In genomic region chr12:79691299-79692248, GRCh38 we compare ENCODE assay signal across 1 cellular context.
A peak's percentile ranks its signal among the peaks of the same experiment; 100 is the strongest.
TF ChIP-seq lines count a peak whose summit lies in the region.

No MANE protein-coding gene starts in this region.

TF ChIP-seq in HEK293, 187 proteins besides CTCF, POLR2A, EP300 and RAD21 (continued from another document and continues in another):
- TF ChIP-seq ZBTB6 (tag by site-specific recombination; IDR thresholded peaks at IDR 0.05) (no peak), ZNF354C (tag by site-specific recombination; IDR thresholded peaks at IDR 0.05; ENCODE audit: borderline replicate concordance, low read depth) (no peak), ZNF366 (tag by site-specific recombination; conservative IDR thresholded peaks at IDR 0.05) (no peak; the same call in none of the 2 replicates), ZFP69B (tag by site-specific recombination; IDR thresholded peaks at IDR 0.05) (no peak), ZNF473 (tag by site-specific recombination; IDR thresholded peaks at IDR 0.05) (no peak), ZNF146 (tag by site-specific recombination; IDR thresholded peaks at IDR 0.05) (no peak), ZNF10 (tag by site-specific recombination; IDR thresholded peaks at IDR 0.05) (no peak), REPIN1 (tag by site-specific recombination; IDR thresholded peaks at IDR 0.05; ENCODE audit: low read depth) (no peak), ZNF18 (tag by site-specific recombination; IDR thresholded peaks at IDR 0.05) (no peak), ZNF362 (tag by site-specific recombination; IDR thresholded peaks at IDR 0.05) (no peak), ZNF133 (tag by site-specific recombination; IDR thresholded peaks at IDR 0.05) (no peak), ZNF138 (tag by site-specific recombination; IDR thresholded peaks at IDR 0.05; ENCODE audit: borderline replicate concordance) (no peak), PRDM4 (tag by site-specific recombination; IDR thresholded peaks at IDR 0.05) (no peak), ZNF48 (tag by site-specific recombination; IDR thresholded peaks at IDR 0.05) (no peak), FEZF1 (tag by site-specific recombination; IDR thresholded peaks at IDR 0.05) (no peak), AEBP2 (tag by site-specific recombination; IDR thresholded peaks at IDR 0.05; ENCODE audit: borderline replicate concordance) (no peak), MEIS1 (CRISPR knock-in tag; IDR thresholded peaks at IDR 0.05; ENCODE audit: borderline replicate concordance) (no peak), ZNF596 (tag by site-specific recombination; IDR thresholded peaks at IDR 0.05) (no peak), ZNF394 (tag by site-specific recombination; IDR thresholded peaks at IDR 0.05; ENCODE audit: borderline replicate concordance) (peak; percentile 49; the same call in 1 of the 2 replicates), ZNF664 (tag by site-specific recombination; IDR thresholded peaks at IDR 0.05) (no peak), ZNF76 (tag by site-specific recombination; IDR thresholded peaks at IDR 0.05; ENCODE audit: borderline replicate concordance, low read depth) (no peak), ZBTB49 (tag by site-specific recombination; IDR thresholded peaks at IDR 0.05; ENCODE audit: low read depth) (no peak), ZNF837 (tag by site-specific recombination; IDR thresholded peaks at IDR 0.05) (no peak), GFI1B (tag by site-specific recombination; IDR thresholded peaks at IDR 0.05) (no peak), ZNF639 (tag by site-specific recombination; IDR thresholded peaks at IDR 0.05) (0 out of 2 replicates have a peak, but pooled peaks have one; percentile 19), ZNF571 (tag by site-specific recombination; IDR thresholded peaks at IDR 0.05) (no peak), SALL2 (tag by site-specific recombination; IDR thresholded peaks at IDR 0.05; ENCODE audit: borderline replicate concordance) (no peak), ZBTB17 (tag by site-specific recombination; IDR thresholded peaks at IDR 0.05) (no peak), ZIC2 (tag by site-specific recombination; IDR thresholded peaks at IDR 0.05) (no peak), ZBTB48 (tag by site-specific recombination; IDR thresholded peaks at IDR 0.05) (peak; percentile 69; the same call in 1 of the 2 replicates), HOXA7 (CRISPR knock-in tag; IDR thresholded peaks at IDR 0.05; ENCODE audit: borderline replicate concordance) (no peak), ZNF830 (tag by site-specific recombination; IDR thresholded peaks at IDR 0.05; ENCODE audit: low read depth) (no peak), ZNF777 (tag by site-specific recombination; IDR thresholded peaks at IDR 0.05; ENCODE audit: borderline replicate concordance) (peak; percentile 52; the same call in 1 of the 2 replicates), ZFP37 (tag by site-specific recombination; IDR thresholded peaks at IDR 0.05) (0 out of 2 replicates have a peak, but pooled peaks have one; percentile 18), ZNF555 (tag by site-specific recombination; conservative IDR thresholded peaks at IDR 0.05) (no peak), MYNN (tag by site-specific recombination; IDR thresholded peaks at IDR 0.05; ENCODE audit: borderline replicate concordance) (no peak), ZBTB8A (tag by site-specific recombination; IDR thresholded peaks at IDR 0.05) (peak; percentile 54), SP2 (tag by site-specific recombination; IDR thresholded peaks at IDR 0.05) (peak; percentile 32; the same call in 1 of the 2 replicates), ZSCAN23 (tag by site-specific recombination; IDR thresholded peaks at IDR 0.05) (no peak), KLF1 (tag by site-specific recombination; IDR thresholded peaks at IDR 0.05) (no peak; the same call in 1 of the 2 replicates), KLF8 (tag by site-specific recombination; IDR thresholded peaks at IDR 0.05) (peak; percentile 26; the same call in 1 of the 2 replicates), ZSCAN30 (tag by site-specific recombination; IDR thresholded peaks at IDR 0.05) (peak; percentile 22; the same call in 1 of the 2 replicates), ZNF580 (tag by site-specific recombination; IDR thresholded peaks at IDR 0.05) (no peak), ZNF433 (tag by site-specific recombination; IDR thresholded peaks at IDR 0.05; ENCODE audit: low read depth) (no peak), SETDB1 (IDR thresholded peaks at IDR 0.05; ENCODE audit: insufficient read length, low read length) (no peak), ZBTB20 (tag by site-specific recombination; IDR thresholded peaks at IDR 0.05) (peak; percentile 91), ZNF843 (tag by site-specific recombination; IDR thresholded peaks at IDR 0.05) (no peak), ZNF488 (tag by site-specific recombination; IDR thresholded peaks at IDR 0.05) (no peak), KLF17 (tag by site-specific recombination; IDR thresholded peaks at IDR 0.05) (no peak), ZNF184 (tag by site-specific recombination; IDR thresholded peaks at IDR 0.05) (no peak), ZNF341 (tag by site-specific recombination; IDR thresholded peaks at IDR 0.05; ENCODE audit: low read depth) (no peak), ZNF544 (tag by site-specific recombination; IDR thresholded peaks at IDR 0.05) (no peak), ZFHX2 (tag by site-specific recombination; conservative IDR thresholded peaks at IDR 0.05) (peak; percentile 52; the same call in 1 of the 2 replicates), ZNF501 (tag by site-specific recombination; IDR thresholded peaks at IDR 0.05) (no peak), OSR2 (tag by site-specific recombination; IDR thresholded peaks at IDR 0.05) (no peak), ZNF155 (tag by site-specific recombination; IDR thresholded peaks at IDR 0.05) (no peak), ZNF140 (tag by site-specific recombination; IDR thresholded peaks at IDR 0.05) (no peak), ZNF585B (tag by site-specific recombination; IDR thresholded peaks at IDR 0.05) (no peak), ZNF157 (tag by site-specific recombination; IDR thresholded peaks at IDR 0.05) (no peak), ZNF214 (tag by site-specific recombination; IDR thresholded peaks at IDR 0.05; ENCODE audit: borderline replicate concordance) (no peak), PRDM1 (tag by site-specific recombination; IDR thresholded peaks at IDR 0.05) (peak; percentile 97)
